Comparison of ENCODE assay signal across 8 cellular contexts in genomic region chr11:35525501-35526175, GRCh38. TPM values are rescaled to one million over a fixed set of nuclear protein-coding genes. Genes with fewer than 3 reads are reported as not detected.
DNase-seq lines count a peak whose midpoint lies in the region; ATAC-seq and TF ChIP-seq lines count a peak whose summit lies in the region.

Gene PAMR1 (minus strand): TSS chr11:35525616. CDS start chr11:35525585, 31 bp downstream.

- H3K27ac Mint-ChIP-seq in MCF 10A (ENCODE audit: low read depth, unreplicated experiment) = no peak within 1 kb of the TSS
- no peak within 1 kb of the TSS for H3K27ac Mint-ChIP-seq in activated naive CD8-positive, alpha-beta T cell treated with anti-CD3 and anti-CD28 coated beads, Interleukin-2, amount 50 U/mL, for 24 hours
- no peak within 1 kb of the TSS for H3K27ac Mint-ChIP-seq in CD4-positive, alpha-beta memory T cell

- H3F3A ChIP-seq in smooth muscle cell (ENCODE audit: low read depth) = peaks cover 3% of the 10 kb centered on the region

- peak within 1 kb of the TSS; percentile 48 for H3K9ac ChIP-seq in smooth muscle cell (ENCODE audit: low read depth)

- peak within 1 kb of the TSS; percentile 56 for H3K27ac ChIP-seq in smooth muscle cell (ENCODE audit: low read depth)
- H3K27ac ChIP-seq in CD4-positive, alpha-beta memory T cell (ENCODE audit: low read depth, low read length) = no peak within 1 kb of the TSS

- in situ Hi-C loops in T47D (cut with HindIII; ENCODE audit: low pct_unique_long_range_greater_than_20kb, low sequenced_read_pairs) = no loop called here

- intact Hi-C loops in MCF 10A (cut with micrococcal nuclease) = no loop called here
- intact Hi-C loops in CD4-positive, alpha-beta memory T cell (cut with micrococcal nuclease) = no loop called here

- TF ChIP-seq CTCF in MCF 10A (IDR thresholded peaks at IDR 0.05; ENCODE audit: unreplicated experiment) (no peak), smooth muscle cell (IDR thresholded peaks at IDR 0.05; ENCODE audit: borderline replicate concordance, insufficient read depth, poor library complexity, severe bottlenecking) (no peak)

- no peaks in the 10 kb centered on the region for H3K27me3 ChIP-seq in smooth muscle cell (ENCODE audit: low read depth)
- peaks cover 22% of the 10 kb centered on the region for H3K27me3 ChIP-seq in CD4-positive, alpha-beta memory T cell (ENCODE audit: insufficient read depth, low read length)

- CTCF ChIA-PET in MCF 10A (lab: Yijun Ruan, JAX) = interaction anchor here (0.6 to 0.9 kb wide), 2 partner anchors 40 to 967 kb away, joined by 3 read pairs; no protein-coding TSS in a partner anchor
- CTCF ChIA-PET in CD4-positive, alpha-beta memory T cell (lab: Charles Lee; ENCODE audit: partially characterized antibody) = no interaction called here

- no peaks in the 10 kb centered on the region for H3K36me3 ChIP-seq in smooth muscle cell (ENCODE audit: low read depth)
- no peaks in the 10 kb centered on the region for H3K36me3 ChIP-seq in CD4-positive, alpha-beta memory T cell (ENCODE audit: insufficient read depth, low read length)

- H3K36me3 Mint-ChIP-seq in MCF 10A (ENCODE audit: insufficient read depth, unreplicated experiment) = no peaks in the 10 kb centered on the region
- no peaks in the 10 kb centered on the region for H3K36me3 Mint-ChIP-seq in activated naive CD8-positive, alpha-beta T cell treated with anti-CD3 and anti-CD28 coated beads, Interleukin-2, amount 50 U/mL, for 24 hours (ENCODE audit: low read depth)
- no peaks in the 10 kb centered on the region for H3K36me3 Mint-ChIP-seq in CD4-positive, alpha-beta memory T cell

- DNase-seq in T47D (ENCODE audit: low read depth in 1 of 2, low spot score in 1 of 2) = peak; percentile 62 to 68
- DNase-seq in MCF 10A (ENCODE audit: unreplicated experiment) = no peak
- DNase-seq in activated naive CD8-positive, alpha-beta T cell treated with anti-CD3 and anti-CD28 coated beads, Interleukin-2, amount 50 U/mL, for 24 hours = peak; percentile 4
- DNase-seq in iPS DF 19.7 (ENCODE audit: low read depth, low spot score) = peak; percentile 28
- DNase-seq in smooth muscle cell (lab: John Stamatoyannopoulos, UW; ENCODE audit: unreplicated experiment) = peak; percentile 23
- DNase-seq in CD4-positive, alpha-beta memory T cell = no peak
- no peak for DNase-seq in GDM1 (lab: John Stamatoyannopoulos, UW)

- H3K27me3 Mint-ChIP-seq in MCF 10A (ENCODE audit: insufficient read depth, unreplicated experiment) = peaks cover 25% of the 10 kb centered on the region
- peaks cover 54% of the 10 kb centered on the region for H3K27me3 Mint-ChIP-seq in activated naive CD8-positive, alpha-beta T cell treated with anti-CD3 and anti-CD28 coated beads, Interleukin-2, amount 50 U/mL, for 24 hours
- peaks cover 45 to 60% of the 10 kb centered on the region in 2 donors for H3K27me3 Mint-ChIP-seq in CD4-positive, alpha-beta memory T cell

- peaks cover 24% of the 10 kb centered on the region for H3K4me1 ChIP-seq in smooth muscle cell (ENCODE audit: low read depth)
- no peaks in the 10 kb centered on the region for H3K4me1 ChIP-seq in CD4-positive, alpha-beta memory T cell (ENCODE audit: insufficient read depth, low read length)

- peaks cover 13% of the 10 kb centered on the region for H3K4me1 Mint-ChIP-seq in MCF 10A (ENCODE audit: insufficient read depth, unreplicated experiment)
- no peaks in the 10 kb centered on the region for H3K4me1 Mint-ChIP-seq in activated naive CD8-positive, alpha-beta T cell treated with anti-CD3 and anti-CD28 coated beads, Interleukin-2, amount 50 U/mL, for 24 hours
- peaks cover 0 to 5% (median 4%) of the 10 kb centered on the region in 4 donors for H3K4me1 Mint-ChIP-seq in CD4-positive, alpha-beta memory T cell

- peaks cover 13% of the 10 kb centered on the region for H3K79me2 ChIP-seq in smooth muscle cell (ENCODE audit: low read depth)

- H2AFZ ChIP-seq in smooth muscle cell (ENCODE audit: low read depth) = peak within 1 kb of the TSS; percentile 88

- ATAC-seq in activated naive CD8-positive, alpha-beta T cell treated with anti-CD3 and anti-CD28 coated beads, Interleukin-2, amount 50 U/mL, for 24 hours = peak; percentile 78
- ATAC-seq in HG03175 (IDR thresholded peaks at IDR 0.05; ENCODE audit: unreplicated experiment) = no peak

- H3K4me3 ChIP-seq in smooth muscle cell = peak within 1 kb of the TSS; percentile 54
- no peak within 1 kb of the TSS for H3K4me3 ChIP-seq in CD4-positive, alpha-beta memory T cell (ENCODE audit: low read length in 2 of 2)

- H3K4me3 Mint-ChIP-seq in MCF 10A (ENCODE audit: unreplicated experiment) = no peak within 1 kb of the TSS
- no peak within 1 kb of the TSS for H3K4me3 Mint-ChIP-seq in activated naive CD8-positive, alpha-beta T cell treated with anti-CD3 and anti-CD28 coated beads, Interleukin-2, amount 50 U/mL, for 24 hours
- peak within 1 kb of the TSS in 2 of 8 donors; percentile 1 to 37 for H3K4me3 Mint-ChIP-seq in CD4-positive, alpha-beta memory T cell

- no peaks in the 10 kb centered on the region for H3K9me3 ChIP-seq in smooth muscle cell (replicated peaks; ENCODE audit: low read depth)
- no peaks in the 10 kb centered on the region for H3K9me3 ChIP-seq in CD4-positive, alpha-beta memory T cell (ENCODE audit: control insufficient read depth in 1 of 2, low read length in 2 of 2)

- H3K9me3 Mint-ChIP-seq in MCF 10A (ENCODE audit: unreplicated experiment) = no peaks in the 10 kb centered on the region
- no peaks in the 10 kb centered on the region for H3K9me3 Mint-ChIP-seq in activated naive CD8-positive, alpha-beta T cell treated with anti-CD3 and anti-CD28 coated beads, Interleukin-2, amount 50 U/mL, for 24 hours
- H3K9me3 Mint-ChIP-seq in CD4-positive, alpha-beta memory T cell = no peaks in the 10 kb centered on the region

- POLR2A ChIA-PET in MCF 10A (lab: Yijun Ruan, JAX) = interaction anchor here (1.0 kb wide), 1 partner anchor 18 kb away, joined by 3 read pairs; no protein-coding TSS in a partner anchor
- POLR2A ChIA-PET in CD4-positive, alpha-beta memory T cell (lab: Charles Lee; ENCODE audit: partially characterized antibody) = no interaction called here

- no peaks in the 10 kb centered on the region for H4K20me1 ChIP-seq in smooth muscle cell (ENCODE audit: low read depth)

- no TSS peak for BruUV-seq in MCF 10A (replicated peaks; lab: Mats Ljungman, UMichigan)

- 3% methylated on average over 34 of the region's 34 CpGs for WGBS in smooth muscle cell (ENCODE audit: low lambda C conversion rate)

- H3K4me2 ChIP-seq in smooth muscle cell = peak within 1 kb of the TSS; percentile 92

RNA-seq across cellular contexts. Expression of gene PAMR1, which starts in this region (rescaled TPM):
- total RNA-seq in MCF 10A (2022) (0.51 TPM in 1 of 2 replicates, not detected in the other), smooth muscle cell (87.7 and 92.7 TPM in 2 replicates)
- polyA plus RNA-seq in smooth muscle cell = 93.2 and 128 TPM in 2 replicates
- total RNA-seq in CD4-positive, alpha-beta memory T cell = not detected
- not detected for polyA plus RNA-seq in CD4-positive, alpha-beta memory T cell

Comparison
In these comparisons a context has a peak if more than half of its experiments do, and no peak if none do; other contexts are left out.
1. RNA of gene PAMR1 (total RNA-seq): 87.7 to 92.7 TPM in smooth muscle cell; 0.51 TPM in MCF 10A and not detected in CD4-positive, alpha-beta memory T cell; every median in the first group is over 10 times any median in the second.
2. RNA of gene PAMR1 (polyA plus RNA-seq): 93.2 to 128 TPM in smooth muscle cell; not detected in CD4-positive, alpha-beta memory T cell; every median in the first group is over 10 times any median in the second.
3. DNase-seq: peak in T47D (2 of 2), activated naive CD8-positive, alpha-beta T cell treated with anti-CD3 and anti-CD28 coated beads, Interleukin-2, amount 50 U/mL, for 24 hours (single experiment), iPS DF 19.7 (single experiment) and smooth muscle cell (single experiment); none in MCF 10A (single experiment), CD4-positive, alpha-beta memory T cell (0 of 5) and GDM1 (single experiment).